ENCODE assay signal across 8 cellular contexts in genomic region chr3:149879872-149880271, GRCh38.
DNase-seq lines count a peak whose midpoint lies in the region; ATAC-seq lines count a peak whose summit lies in the region.

No MANE protein-coding gene starts in this region.

- intact Hi-C loops in Right ventricle myocardium superior (cut with DNase I) (no loop called here), posterior cingulate gyrus (cut with DNase I) (loop anchor here (5.0 kb wide), 1 partner anchor 87 kb away; no protein-coding TSS in a partner anchor)

- ATAC-seq in GM18867 (IDR thresholded peaks at IDR 0.05; ENCODE audit: unreplicated experiment) = peak; percentile 64
- peak; percentile 85 for ATAC-seq in Right ventricle myocardium superior (ENCODE audit: poor library complexity)
- no peak for ATAC-seq in HG03460 (IDR thresholded peaks at IDR 0.05; ENCODE audit: unreplicated experiment)
- ATAC-seq in HG03039 (IDR thresholded peaks at IDR 0.05; ENCODE audit: unreplicated experiment) = no peak

- DNase-seq in AML-193 (lab: John Stamatoyannopoulos, UW) = peak; percentile 79 to 81
- peak; percentile 55 for DNase-seq in NCI-H146 (lab: John Stamatoyannopoulos, UW)
- DNase-seq in activated CD4-positive, alpha-beta T cell treated with anti-CD3 and anti-CD28 coated beads, Interleukin-2, amount 50 U/mL, for 4 hours = peak; percentile 1 to 4
- DNase-seq in Right ventricle myocardium superior = peak; percentile 58
- peak in 6 of 10 donors; percentile 62 to 89 (median 70) for DNase-seq in posterior cingulate gyrus

Comparison
In these comparisons a context has a peak if more than half of its experiments do, and no peak if none do; other contexts are left out.
1. DNase-seq: peak in every context shown above with its lines; median percentile 80 in AML-193; 70 in posterior cingulate gyrus; 58 in Right ventricle myocardium superior; 55 in NCI-H146; 2 in activated CD4-positive, alpha-beta T cell treated with anti-CD3 and anti-CD28 coated beads, Interleukin-2, amount 50 U/mL, for 4 hours.
2. ATAC-seq: peak in GM18867 (single experiment) and Right ventricle myocardium superior (single experiment); none in HG03460 (single experiment) and HG03039 (single experiment).